In the genomic region with DNA sequence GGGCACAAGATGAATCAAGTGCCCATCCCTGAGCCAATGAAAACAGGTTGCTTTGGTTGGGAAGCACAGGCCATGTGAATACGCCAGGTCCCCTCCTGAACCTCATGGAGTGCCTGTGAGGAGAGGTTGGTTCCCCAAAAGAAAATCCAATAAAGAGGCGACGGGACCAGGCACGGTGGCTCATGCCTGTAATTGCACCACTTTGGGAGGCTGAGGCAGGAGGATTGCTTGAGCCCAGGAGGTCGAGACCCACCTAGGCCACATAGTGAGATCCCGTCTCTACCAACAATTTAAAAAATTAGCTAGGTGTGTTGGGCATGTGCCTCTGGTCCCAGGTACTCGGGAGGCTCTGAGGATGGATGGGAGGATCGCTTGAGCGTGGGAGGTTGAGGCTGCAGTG, we compare ENCODE assay signal across 21 cellular contexts.
"Had no signal": no experiment of that assay in that cellular context is flagged by ENCODE, and none has a peak within 500 bp of the region (broad histone marks: within the 10 kb centered on the region; RNA-seq: fewer than 3 reads in every experiment).

No MANE protein-coding gene starts in this region.

- H3K9ac ChIP-seq: KMS-11, SK-N-SH had no signal

- H3K27ac ChIP-seq: KMS-11, RWPE1 had no signal

- H3K4me2 ChIP-seq: KMS-11, SK-N-SH had no signal

- DNase-seq: IMR-90, Kasumi-1, MM.1S, NCI-H1092 treated with DMSO at 0.1 percent for 48 hours, NCI-H1436, NCI-H187, NCI-H2029, NCI-H2081 treated with DMSO at 0.1 percent for 48 hours, NCI-H2171, NCI-H226, NCI-H446, NCI-H510A, NCI-H524 treated with DMSO at 0.1 percent for 48 hours, NCI-H69, NCI-H774, PC-3, SHP77, SK-N-SH had no signal

- H3K9me3 ChIP-seq: SK-N-SH had no signal

- ATAC-seq: Panc1, PC-3 had no signal
